ENCODE assay signal across 13 cellular contexts in the genomic region with DNA sequence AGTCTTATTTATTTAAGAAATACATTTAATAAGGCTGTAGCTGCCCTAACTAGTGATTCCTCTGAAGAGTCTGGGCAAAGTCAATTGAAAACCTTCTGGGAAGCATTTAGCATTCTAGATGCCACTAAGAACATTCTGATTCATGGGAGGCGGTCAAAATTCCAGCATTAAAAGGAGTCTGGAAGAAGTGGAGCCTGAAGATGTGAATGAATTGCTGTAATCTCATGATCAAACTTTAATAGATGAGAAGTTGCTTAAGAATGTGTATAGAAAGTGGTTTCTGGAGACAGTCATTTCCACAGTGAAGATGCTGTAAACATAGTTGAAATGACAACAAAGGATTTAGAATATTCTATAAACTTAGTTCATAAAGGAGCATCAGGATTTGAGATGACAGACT.
"Had no signal": no experiment of that assay in that cellular context is flagged by ENCODE, and none has a peak within 500 bp of the region (broad histone marks: within the 10 kb centered on the region; RNA-seq: fewer than 3 reads in every experiment).

No MANE protein-coding gene starts in this region.

- H3K9me3 ChIP-seq: ovary, tibial nerve, vagina had no signal

- DNase-seq: activated CD4-positive, alpha-beta T cell treated with anti-CD3 and anti-CD28 coated beads, Interleukin-2, amount 50 U/mL, for 4 hours; activated CD4-positive, CD25-positive, alpha-beta regulatory T cell treated with anti-CD3 and anti-CD28 coated beads, Interleukin-2, amount 50 U/mL, for 72 hours; activated effector memory CD4-positive, alpha-beta T cell treated with anti-CD3 and anti-CD28 coated beads, Interleukin-2, amount 50 U/mL, for 16 hours; activated T-cell treated with anti-CD3 and anti-CD28 coated beads, Interleukin-2, amount 50 U/mL, for 1 hour; amygdala; endodermal cell; head of caudate nucleus; kidney; ovary had no signal

- H3K36me3 ChIP-seq: ovary had no signal

- H3K27ac ChIP-seq: foreskin keratinocyte, ovary, tibial nerve, vagina had no signal

- H3K4me1 ChIP-seq: foreskin keratinocyte had no signal

- H3K4me3 ChIP-seq: ovary, tibial nerve, vagina had no signal

- H3K27me3 ChIP-seq: foreskin keratinocyte, ovary, tibial nerve, vagina had no signal

- ATAC-seq: foreskin keratinocyte; stimulated activated memory B cell treated with anti-CD40 and anti-IgM and Interleukin-4, amounts not matched to agents 10 μg/mL and 1 μg/mL and 100 μg/mL, for 72 hours had no signal
